In genomic region chr19:49168421-49168820, GRCh38 we compare ENCODE assay signal across 1 cellular context.
TF ChIP-seq lines count a peak whose summit lies in the region.

No MANE protein-coding gene starts in this region.

TF ChIP-seq in K562, 482 proteins besides CTCF, POLR2A, EP300 and RAD21:
- TF ChIP-seq RBFOX2 (IDR thresholded peaks at IDR 0.05; ENCODE audit: low read depth, low read length) (peak; percentile 25; the same call in 1 of the 2 replicates), MYNN (IDR thresholded peaks at IDR 0.05) (no peak), MYNN (CRISPR knock-in tag; IDR thresholded peaks at IDR 0.05) (no peak)
